19 cellular contexts compared by ENCODE assay signal in the genomic region with DNA sequence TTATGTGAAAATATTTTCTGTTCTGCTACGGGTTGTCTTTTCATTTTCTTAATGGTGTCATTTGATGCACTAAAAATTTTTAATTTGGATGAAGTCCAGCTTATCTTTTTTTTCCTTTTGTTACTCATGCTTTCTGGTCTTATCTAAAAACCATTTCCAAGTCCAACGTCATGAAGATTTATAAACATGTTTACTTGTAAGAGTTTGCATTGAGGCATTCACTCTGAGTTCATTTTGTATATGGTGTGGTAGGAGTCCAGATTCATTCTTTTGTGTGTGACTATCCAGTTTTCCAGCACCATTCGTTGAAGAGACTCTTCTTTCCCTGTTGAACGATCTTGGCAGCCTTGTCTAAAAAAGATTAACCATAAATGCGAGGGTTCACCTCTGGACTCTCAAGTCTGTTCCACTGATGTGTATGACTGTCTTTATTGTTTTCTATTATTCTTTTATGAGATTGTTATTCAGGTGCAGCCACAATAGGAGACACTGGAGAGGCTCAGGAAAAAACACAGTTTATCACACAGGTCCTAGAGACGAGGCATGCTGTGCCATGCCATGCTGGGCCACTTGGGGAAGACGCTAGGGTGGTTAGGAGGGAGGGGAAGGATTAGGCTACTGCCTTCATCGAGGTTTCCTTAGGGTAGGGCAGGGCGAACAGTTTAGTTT. TPM values are rescaled to one million over a fixed set of nuclear protein-coding genes. Genes with fewer than 3 reads are reported as not detected.
DNase-seq lines count a peak whose midpoint lies in the region; ATAC-seq, FAIRE-seq and TF ChIP-seq lines count a peak whose summit lies in the region.
"Had no signal": no experiment of that assay in that cellular context is flagged by ENCODE, and none has a peak within 500 bp of the region (broad histone marks: within the 10 kb centered on the region; RNA-seq: fewer than 3 reads in every experiment).

No MANE protein-coding gene starts in this region.

- H3K9me3 Mint-ChIP-seq in CD4-positive, CD25-positive, alpha-beta regulatory T cell, result peaks cover 0 to 7% (median 0%) of the 10 kb centered on the region in 7 donors
- H3K9me3 Mint-ChIP-seq in naive thymus-derived CD8-positive, alpha-beta T cell, result peaks cover 0 to 2% (median 0%) of the 10 kb centered on the region in 9 donors
- H3K9me3 Mint-ChIP-seq in activated naive CD4-positive, alpha-beta T cell treated with anti-CD3 and anti-CD28 coated beads for 36 hours, result no peaks in the 10 kb centered on the region

- ATAC-seq in CD4-positive, CD25-positive, alpha-beta regulatory T cell (ENCODE audit: low read depth in 2 of 2), result no peak
- peak in 1 of 2 donors; percentile 27 for ATAC-seq in naive thymus-derived CD8-positive, alpha-beta T cell
- ATAC-seq: sciatic nerve, upper lobe of right lung had no signal

- intact Hi-C loops in activated naive CD4-positive, alpha-beta T cell treated with anti-CD3 and anti-CD28 coated beads for 36 hours (cut with micrococcal nuclease), result no loop called here

- H3K27ac ChIP-seq in CD4-positive, CD25-positive, alpha-beta regulatory T cell (ENCODE audit: insufficient read depth, low read length, poor library complexity, severe bottlenecking), result peak overlapping the region; percentile 28
- H3K27ac ChIP-seq: HL-60, KMS-11, upper lobe of right lung, WERI-Rb-1 had no signal

- peak overlapping the region; percentile 85 to 96 (median 86) for H3K27ac Mint-ChIP-seq in CD4-positive, CD25-positive, alpha-beta regulatory T cell
- H3K27ac Mint-ChIP-seq in naive thymus-derived CD8-positive, alpha-beta T cell, result peak overlapping the region; percentile 72 to 94 (median 87)
- H3K27ac Mint-ChIP-seq in activated naive CD4-positive, alpha-beta T cell treated with anti-CD3 and anti-CD28 coated beads for 36 hours, result no peak overlapping the region

- peaks cover 52% of the 10 kb centered on the region for H3K36me3 Mint-ChIP-seq in CD4-positive, CD25-positive, alpha-beta regulatory T cell
- peaks cover 15 to 92% (median 51%) of the 10 kb centered on the region in 3 donors for H3K36me3 Mint-ChIP-seq in naive thymus-derived CD8-positive, alpha-beta T cell
- H3K36me3 Mint-ChIP-seq in activated naive CD4-positive, alpha-beta T cell treated with anti-CD3 and anti-CD28 coated beads for 36 hours (ENCODE audit: low read depth), result peaks cover 59% of the 10 kb centered on the region

- CTCF ChIA-PET in activated naive CD4-positive, alpha-beta T cell treated with anti-CD3 and anti-CD28 coated beads for 36 hours (lab: Charles Lee), result interaction anchor here (0.8 to 0.9 kb wide), 2 partner anchors 31 to 292 kb away, joined by 4 read pairs; no protein-coding TSS in a partner anchor

- TF ChIP-seq CTCF in fibroblast of the aortic adventitia (IDR thresholded peaks at IDR 0.05; ENCODE audit: insufficient read depth, low read length) (no peak), D721Med (IDR thresholded peaks at IDR 0.05; ENCODE audit: insufficient read depth, missing control alignments) (no peak)

- H3K4me3 Mint-ChIP-seq in CD4-positive, CD25-positive, alpha-beta regulatory T cell, result peak overlapping the region; percentile 1 to 72 (median 34)
- peak overlapping the region in 8 of 10 donors; percentile 20 to 50 (median 40) for H3K4me3 Mint-ChIP-seq in naive thymus-derived CD8-positive, alpha-beta T cell
- no peak overlapping the region for H3K4me3 Mint-ChIP-seq in activated naive CD4-positive, alpha-beta T cell treated with anti-CD3 and anti-CD28 coated beads for 36 hours

- no peaks in the 10 kb centered on the region for H3K27me3 Mint-ChIP-seq in CD4-positive, CD25-positive, alpha-beta regulatory T cell
- no peaks in the 10 kb centered on the region for H3K27me3 Mint-ChIP-seq in naive thymus-derived CD8-positive, alpha-beta T cell
- no peaks in the 10 kb centered on the region for H3K27me3 Mint-ChIP-seq in activated naive CD4-positive, alpha-beta T cell treated with anti-CD3 and anti-CD28 coated beads for 36 hours (ENCODE audit: low read depth)

- H3K27me3 ChIP-seq in CD4-positive, CD25-positive, alpha-beta regulatory T cell (ENCODE audit: control insufficient read depth, insufficient read depth, low read length), result no peaks in the 10 kb centered on the region
- H3K27me3 ChIP-seq: upper lobe of right lung had no signal

- no peak overlapping the region for H3K4me3 ChIP-seq in CD4-positive, CD25-positive, alpha-beta regulatory T cell (ENCODE audit: low read depth, low read length)
- no peak overlapping the region for H3K4me3 ChIP-seq in fibroblast of the aortic adventitia (ENCODE audit: low read depth, low read length)
- H3K4me3 ChIP-seq: upper lobe of right lung had no signal

- DNase-seq in CD4-positive, CD25-positive, alpha-beta regulatory T cell, result no peak
- DNase-seq in OCI-M1 (lab: John Stamatoyannopoulos, UW) (peak; percentile 22), fibroblast of the aortic adventitia (ENCODE audit: low read depth) (peak; percentile 62), HTR-8/SVneo (ENCODE audit: insufficient read length, low spot score) (no peak), D721Med (ENCODE audit: insufficient read length, low spot score) (no peak), NCI-H2081 (lab: John Stamatoyannopoulos, UW) (no peak)
- no peak for DNase-seq in naive thymus-derived CD8-positive, alpha-beta T cell
- no peak for DNase-seq in activated naive CD4-positive, alpha-beta T cell treated with anti-CD3 and anti-CD28 coated beads for 36 hours
- DNase-seq: activated CD8-positive, alpha-beta memory T cell treated with anti-CD3 and anti-CD28 coated beads, Interleukin-2, amount 50 U/mL, for 48 hours; DMS 273 treated with DMSO at 0.1 percent for 48 hours; head of caudate nucleus; NCI-H1105; NCI-H510A treated with DMSO at 0.1 percent for 48 hours; upper lobe of right lung; WERI-Rb-1 had no signal

- FAIRE-seq in HTR-8/SVneo (lab: Jason Lieb, UNC) (no peak), D721Med (lab: Jason Lieb, UNC) (no peak)
- FAIRE-seq: GM18507 had no signal

- peaks cover 42 to 57% (median 48%) of the 10 kb centered on the region in 4 donors for H3K4me1 Mint-ChIP-seq in CD4-positive, CD25-positive, alpha-beta regulatory T cell
- H3K4me1 Mint-ChIP-seq in naive thymus-derived CD8-positive, alpha-beta T cell, result peaks cover 27 to 62% (median 47%) of the 10 kb centered on the region in 4 donors
- peaks cover 48% of the 10 kb centered on the region for H3K4me1 Mint-ChIP-seq in activated naive CD4-positive, alpha-beta T cell treated with anti-CD3 and anti-CD28 coated beads for 36 hours (ENCODE audit: low read depth)

- peaks cover 30% of the 10 kb centered on the region for H3K36me3 ChIP-seq in CD4-positive, CD25-positive, alpha-beta regulatory T cell (ENCODE audit: control insufficient read depth, insufficient read depth, low read length)

- POLR2A ChIA-PET in naive thymus-derived CD8-positive, alpha-beta T cell (lab: Charles Lee), result no interaction called here

- no peaks in the 10 kb centered on the region for H3K9me3 ChIP-seq in CD4-positive, CD25-positive, alpha-beta regulatory T cell (ENCODE audit: control insufficient read depth in 2 of 2, low read length in 2 of 2)
- H3K9me3 ChIP-seq: upper lobe of right lung had no signal

- H3K4me1 ChIP-seq in CD4-positive, CD25-positive, alpha-beta regulatory T cell (ENCODE audit: control insufficient read depth, insufficient read depth, low read length, poor library complexity, severe bottlenecking), result peaks cover 13% of the 10 kb centered on the region
- H3K4me1 ChIP-seq: upper lobe of right lung had no signal

RNA-seq across cellular contexts. Expression of gene NAA16, which starts 35.0 kb away (rescaled TPM):
- total RNA-seq in CD4-positive, CD25-positive, alpha-beta regulatory T cell, result 65.8 TPM
- 10 to 100 TPM in 3 of 4 donors, 1 to 10 TPM in 1; 9.4 to 16.1 (median 14.7) TPM for polyA plus RNA-seq in CD4-positive, CD25-positive, alpha-beta regulatory T cell
- 16.1 and 37.3 TPM in 2 replicates for total RNA-seq in fibroblast of the aortic adventitia (ENCODE audit: low replicate concordance)
- total RNA-seq in naive thymus-derived CD8-positive, alpha-beta T cell, result 10 to 100 TPM; 85.1 to 95.5 TPM
- 10 to 100 TPM; 22.6 to 43.3 (median 26.5) TPM for polyA plus RNA-seq in naive thymus-derived CD8-positive, alpha-beta T cell
- total RNA-seq in activated naive CD4-positive, alpha-beta T cell treated with anti-CD3 and anti-CD28 coated beads for 36 hours, result 10 to 100 TPM; 29.6 to 31.5 TPM

Comparison
In these comparisons a context has a peak if more than half of its experiments do, and no peak if none do; other contexts are left out.
1. DNase-seq: peak in OCI-M1 (single experiment) and fibroblast of the aortic adventitia (single experiment); none in CD4-positive, CD25-positive, alpha-beta regulatory T cell (0 of 3), naive thymus-derived CD8-positive, alpha-beta T cell (0 of 10), HTR-8/SVneo (single experiment), D721Med (single experiment), NCI-H2081 (0 of 2) and activated naive CD4-positive, alpha-beta T cell treated with anti-CD3 and anti-CD28 coated beads for 36 hours (single experiment).